Comparison of ENCODE assay signal across 8 cellular contexts in genomic region chr14:75295491-75296338, GRCh38. TPM values are rescaled to one million over a fixed set of nuclear protein-coding genes. Genes with fewer than 3 reads are reported as not detected.
A peak's percentile ranks its signal among the peaks of the same experiment; 100 is the strongest.
DNase-seq lines count a peak whose midpoint lies in the region; ATAC-seq and TF ChIP-seq lines count a peak whose summit lies in the region.

No MANE protein-coding gene starts in this region.

- peak overlapping the region; percentile 48 for H3K9ac ChIP-seq in Loucy (ENCODE audit: low read depth, low read length, poor library complexity, severe bottlenecking)

- TF ChIP-seq POLR2A in ovary (IDR thresholded peaks at IDR 0.05), result no peak

- intact Hi-C loops in ovary (cut with DNase I) (loop anchor here in 1 of 4 donors (2.0 to 5.0 kb wide), 2 partner anchors 17 to 148 kb away; partner anchors contain the start of gene FOS), upper lobe of right lung (cut with DNase I) (no loop called here)

- H3K4me1 ChIP-seq in Loucy (ENCODE audit: insufficient read depth, low read length, poor library complexity, severe bottlenecking) (peaks cover 18% of the 10 kb centered on the region), cardiac muscle cell (ENCODE audit: low read depth) (peaks cover 17% of the 10 kb centered on the region), ovary (ENCODE audit: insufficient read depth) (peaks cover 18% of the 10 kb centered on the region), upper lobe of right lung (peaks cover 42% of the 10 kb centered on the region)

- no peaks in the 10 kb centered on the region for H4K20me1 ChIP-seq in Loucy (ENCODE audit: insufficient read depth, low read length, poor library complexity, severe bottlenecking)

- ATAC-seq in upper lobe of right lung, result peak; percentile 43
- no peak for ATAC-seq in HG02759 (IDR thresholded peaks at IDR 0.05; ENCODE audit: unreplicated experiment)

- H3K79me2 ChIP-seq in Loucy (ENCODE audit: insufficient read depth, low read length), result no peaks in the 10 kb centered on the region

- no peaks in the 10 kb centered on the region for H3K27me3 ChIP-seq in Loucy (ENCODE audit: insufficient read depth, low read length, poor library complexity, severe bottlenecking)
- no peaks in the 10 kb centered on the region for H3K27me3 ChIP-seq in cardiac muscle cell
- H3K27me3 ChIP-seq in ovary, result no peaks in the 10 kb centered on the region
- H3K27me3 ChIP-seq in upper lobe of right lung, result no peaks in the 10 kb centered on the region

- no peaks in the 10 kb centered on the region for H3K9me3 ChIP-seq in Loucy (ENCODE audit: insufficient read depth, low read depth, low read length)
- H3K9me3 ChIP-seq in cardiac muscle cell (ENCODE audit: low read depth), result no peaks in the 10 kb centered on the region
- H3K9me3 ChIP-seq in ovary, result no peaks in the 10 kb centered on the region
- H3K9me3 ChIP-seq in upper lobe of right lung, result no peaks in the 10 kb centered on the region

- TF ChIP-seq EP300 in ovary (IDR thresholded peaks at IDR 0.05), result no peak

- peak overlapping the region; percentile 91 for H2AFZ ChIP-seq in Loucy (ENCODE audit: low read length)

- H3K4me3 ChIP-seq in Loucy (ENCODE audit: low read length, poor library complexity, severe bottlenecking) (peak overlapping the region; percentile 85), cardiac muscle cell (peak overlapping the region; percentile 40), ovary (peak overlapping the region; percentile 34), upper lobe of right lung (peak overlapping the region; percentile 68)

- no peaks in the 10 kb centered on the region for H3F3A ChIP-seq in Loucy (ENCODE audit: low read depth)

- WGBS in ovary, 3 donors, result 3 to 5% (median 3%) methylated on average over 19 of the region's 19 CpGs

- H3K36me3 ChIP-seq in Loucy (ENCODE audit: insufficient read depth, low read length) (no peaks in the 10 kb centered on the region), cardiac muscle cell (no peaks in the 10 kb centered on the region), ovary (no peaks in the 10 kb centered on the region), upper lobe of right lung (no peaks in the 10 kb centered on the region)

- peak overlapping the region; percentile 87 for H3K4me2 ChIP-seq in Loucy (ENCODE audit: low read depth, low read length, poor library complexity, severe bottlenecking)

- DNase-seq in ELR (ENCODE audit: low read depth), result peak; percentile 80
- DNase-seq in SKM-1 treated with dmso at 0.1 percent for 144 hours (lab: John Stamatoyannopoulos, UW; ENCODE audit: unreplicated experiment), result peak; percentile 66
- peak; percentile 60 for DNase-seq in activated naive CD8-positive, alpha-beta T cell treated with anti-CD3 and anti-CD28 coated beads, Interleukin-2, amount 50 U/mL, for 16 hours (ENCODE audit: low read depth, low spot score)
- DNase-seq in cardiac muscle cell (ENCODE audit: low read depth in 1 of 2, low spot score in 1 of 2), result peak; percentile 89 to 90
- DNase-seq in ovary, result peak; percentile 77 to 90 (median 85)
- DNase-seq in upper lobe of right lung, result peak; percentile 90

- no peaks in the 10 kb centered on the region for H3K9me2 ChIP-seq in Loucy (replicated peaks; ENCODE audit: low read depth, low read length)

- H3K27ac ChIP-seq in cardiac muscle cell, result peak overlapping the region; percentile 97
- peak overlapping the region; percentile 70 to 77 for H3K27ac ChIP-seq in ovary
- H3K27ac ChIP-seq in upper lobe of right lung, result peak overlapping the region; percentile 99

- TF ChIP-seq CTCF in Loucy (conservative IDR thresholded peaks at IDR 0.05; ENCODE audit: low read length) (peak; percentile 99), cardiac muscle cell (IDR thresholded peaks at IDR 0.05; ENCODE audit: low read depth, low read length) (peak; percentile 99), ovary (IDR thresholded peaks at IDR 0.05) (peak; percentile 88 to 98 (median 95)), upper lobe of right lung (IDR thresholded peaks at IDR 0.05) (peak; percentile 97)

RNA-seq across cellular contexts. Expression of gene FOS, which starts 17.1 kb away (rescaled TPM):
- 44.3 and 66.0 TPM in 2 replicates for total RNA-seq in cardiac muscle cell
- 45.3 and 55.3 TPM in 2 replicates for polyA plus RNA-seq in cardiac muscle cell
- 1,000 to 10,000 TPM in 2 of 7 donors, 100 to 1,000 TPM in 5; 115 to 2,019 (median 178) TPM for total RNA-seq in ovary
- polyA plus RNA-seq in ovary, result 100 to 1,000 TPM; 129 to 499 TPM
- 204 TPM for total RNA-seq in upper lobe of right lung

Comparison
In these comparisons a context has a peak if more than half of its experiments do, and no peak if none do; other contexts are left out.
1. H3K4me3 ChIP-seq: peak in every context shown above with its lines; median percentile 85 in Loucy; 68 in upper lobe of right lung; 40 in cardiac muscle cell; 34 in ovary.